ENCODE assay signal across 18 cellular contexts in genomic region chr10:92486637-92487036, GRCh38.
A peak's percentile ranks its signal among the peaks of the same experiment; 100 is the strongest.
DNase-seq lines count a peak whose midpoint lies in the region; ATAC-seq, FAIRE-seq and TF ChIP-seq lines count a peak whose summit lies in the region.
"Had no signal": no experiment of that assay in that cellular context is flagged by ENCODE, and none has a peak within 500 bp of the region (broad histone marks: within the 10 kb centered on the region; RNA-seq: fewer than 3 reads in every experiment).

No MANE protein-coding gene starts in this region.

- intact Hi-C loops in GM12878 (cut with micrococcal nuclease; ENCODE audit: unreplicated experiment): no loop called here

- DNase-seq in CMK (ENCODE audit: low read depth): peak; percentile 81
- DNase-seq in NOMO-1 treated with dmso at 0.1 percent for 144 hours (lab: John Stamatoyannopoulos, UW; ENCODE audit: unreplicated experiment): peak; percentile 64
- no peak for DNase-seq in GM12878 (ENCODE audit: low read depth, low spot score)
- DNase-seq in lung (ENCODE audit: low spot score): no peak
- no peak for DNase-seq in amygdala (lab: John Stamatoyannopoulos, UW)
- DNase-seq in coronary artery (ENCODE audit: low spot score): no peak
- DNase-seq: activated B cell treated with CpG ODN at 0.5 μM for 24 hours; CD8-positive, alpha-beta memory T cell; NCI-H1048; NCI-H2081 treated with DMSO at 0.1 percent for 48 hours; NCI-H69; ovary; stimulated activated CD4-positive, alpha-beta T cell treated with anti-CD3 and anti-CD28 coated beads, Interleukin-2, amount 100 ng/mL, for 24 hours; T-cell had no signal

- FAIRE-seq in GM12878 (lab: Jason Lieb, UNC): peak; percentile 13
- FAIRE-seq: RCC 7860, urothelium cell line had no signal

- H3K4me3 ChIP-seq in GM12878 (no peak overlapping the region), lung (no peak overlapping the region), coronary artery (no peak overlapping the region)
- H3K4me3 ChIP-seq: ovary had no signal

- H3K4me2 ChIP-seq in GM12878 (ENCODE audit: control insufficient read depth, insufficient read depth): no peak overlapping the region

- no peak overlapping the region for H3K9ac ChIP-seq in GM12878 (ENCODE audit: control insufficient read depth, insufficient read depth, low read length)

- H2AFZ ChIP-seq in GM12878 (ENCODE audit: control insufficient read depth, low read depth, low read length): no peak overlapping the region

- TF ChIP-seq CTCF in GM12878 (IDR thresholded peaks at IDR 0.05 in 2 of 3, conservative IDR thresholded peaks at IDR 0.05 in 1 of 3; ENCODE audit: control insufficient read depth in 2 of 3, extremely low read depth in 1 of 3, insufficient read depth in 1 of 3, low read depth in 3 of 3, low read length in 3 of 3): no peak
- no peak for TF ChIP-seq CTCF in lung (IDR thresholded peaks at IDR 0.05; ENCODE audit: control extremely low read depth, extremely low read depth)
- TF ChIP-seq CTCF in coronary artery (IDR thresholded peaks at IDR 0.05): no peak

- H3K36me3 ChIP-seq in GM12878 (ENCODE audit: control insufficient read depth in 2 of 2, insufficient read depth in 2 of 2, low read length in 1 of 2): peaks cover 7 to 11% of the 10 kb centered on the region in 2 experiments
- peaks cover 27 to 38% of the 10 kb centered on the region in 2 donors for H3K36me3 ChIP-seq in lung (ENCODE audit: control insufficient read depth in 2 of 2, insufficient read depth in 2 of 2, low read length in 2 of 2)
- H3K36me3 ChIP-seq: ovary had no signal

- H4K20me1 ChIP-seq in GM12878 (ENCODE audit: control insufficient read depth, insufficient read depth): no peaks in the 10 kb centered on the region

- no peaks in the 10 kb centered on the region for H3K27me3 ChIP-seq in GM12878 (replicated peaks in 1 of 2; ENCODE audit: control insufficient read depth in 2 of 2, insufficient read depth in 2 of 2, low read length in 1 of 2)
- H3K27me3 ChIP-seq in lung (ENCODE audit: control insufficient read depth, insufficient read depth): no peaks in the 10 kb centered on the region
- H3K27me3 ChIP-seq: ovary had no signal

- CTCF ChIA-PET in GM12878 (lab: Yijun Ruan, JAX): interaction anchor here (0.6 kb wide), 1 partner anchor 53 kb away, joined by 3 read pairs; no protein-coding TSS in a partner anchor

- H3K27ac ChIP-seq in GM12878 (ENCODE audit: control insufficient read depth, insufficient read depth) (no peak overlapping the region), lung (ENCODE audit: low read depth in 1 of 2, low read length in 1 of 2) (no peak overlapping the region), coronary artery (no peak overlapping the region)
- H3K27ac ChIP-seq: ovary had no signal

- no peaks in the 10 kb centered on the region for H3K9me3 ChIP-seq in GM12878 (replicated peaks; ENCODE audit: control insufficient read depth, insufficient read depth, low read length)
- H3K9me3 ChIP-seq in lung (ENCODE audit: control insufficient read depth in 2 of 2, insufficient read depth in 1 of 2, low read length in 1 of 2): peaks cover 0 to 2% of the 10 kb centered on the region in 2 donors
- H3K9me3 ChIP-seq: ovary had no signal

- SMC1A ChIA-PET in GM12878 (lab: Charles Lee; ENCODE audit: uncharacterized antibody, unreplicated experiment): no interaction called here

- ATAC-seq in GM12878 (no peak), lung (ENCODE audit: insufficient read depth, low FRiP score) (peak; percentile 62), GM21381 (IDR thresholded peaks at IDR 0.05; ENCODE audit: unreplicated experiment) (no peak), SK-N-SH treated with all-trans-retinoic acid at 6 μM for 48 hours (no peak)
- ATAC-seq: T-cell had no signal

- TF ChIP-seq RAD21 in GM12878 (IDR thresholded peaks at IDR 0.05; ENCODE audit: insufficient read depth, low read depth, low read length): no peak

- no TSS peak for BruUV-seq in GM12878 (replicated peaks; lab: Mats Ljungman, UMichigan)

- no peaks in the 10 kb centered on the region for H3K79me2 ChIP-seq in GM12878 (ENCODE audit: control insufficient read depth, insufficient read depth, low read length)

- no peak for TF ChIP-seq EP300 in GM12878 (IDR thresholded peaks at IDR 0.05; ENCODE audit: borderline replicate concordance in 1 of 2, control insufficient read depth in 1 of 2, low read depth in 2 of 2, low read length in 2 of 2)

- RAD21 ChIA-PET in GM12878 (lab: Charles Lee; ENCODE audit: unreplicated experiment): no interaction called here

- H3K4me1 ChIP-seq in GM12878 (ENCODE audit: control insufficient read depth, insufficient read depth, low read length): no peaks in the 10 kb centered on the region
- H3K4me1 ChIP-seq in lung (ENCODE audit: control insufficient read depth in 2 of 2, insufficient read depth in 2 of 2, low read length in 2 of 2): no peaks in the 10 kb centered on the region

- POLR2A ChIA-PET in GM12878 (lab: Charles Lee): no interaction called here

- no peak for TF ChIP-seq POLR2A in GM12878 (IDR thresholded peaks at IDR 0.05; ENCODE audit: low read depth, low read length)

- in situ Hi-C loops in GM12878 (cut with MboI): no loop called here

TF ChIP-seq in GM12878, 131 proteins besides CTCF, POLR2A, EP300 and RAD21 (continues in another document):
- TF ChIP-seq ZNF384 (IDR thresholded peaks at IDR 0.05; ENCODE audit: borderline replicate concordance, low read depth, low read length) (no peak), SREBF1 (IDR thresholded peaks at IDR 0.05; ENCODE audit: low read length) (no peak), DPF2 (IDR thresholded peaks at IDR 0.05) (no peak), RELA (IDR thresholded peaks at IDR 0.05; ENCODE audit: borderline replicate concordance, partially characterized antibody) (no peak), NR2C1 (IDR thresholded peaks at IDR 0.05) (no peak), ESRRA (IDR thresholded peaks at IDR 0.05; ENCODE audit: low read length) (no peak), FOXK2 (IDR thresholded peaks at IDR 0.05) (no peak), ZSCAN29 (IDR thresholded peaks at IDR 0.05) (no peak), JUND (IDR thresholded peaks at IDR 0.05; ENCODE audit: low read depth, low read length) (no peak), MEF2B (IDR thresholded peaks at IDR 0.05; ENCODE audit: partially characterized antibody, poor library complexity, severe bottlenecking) (no peak), EED (IDR thresholded peaks at IDR 0.05; ENCODE audit: low read depth) (no peak), HCFC1 (IDR thresholded peaks at IDR 0.05; ENCODE audit: low read length) (no peak), EZH2 (IDR thresholded peaks at IDR 0.05; ENCODE audit: borderline replicate concordance, control insufficient read depth, low read depth, low read length) (no peak), RBBP5 (conservative IDR thresholded peaks at IDR 0.05) (no peak), NBN (IDR thresholded peaks at IDR 0.05) (no peak)

TF ChIP-seq in SK-N-SH treated with all-trans-retinoic acid at 6 μM for 48 hours, 23 proteins besides CTCF, POLR2A, EP300 and RAD21:
- TF ChIP-seq CSRNP3 (CRISPR knock-in tag; IDR thresholded peaks at IDR 0.05): no peak
- no peak for TF ChIP-seq RARB (CRISPR knock-in tag; IDR thresholded peaks at IDR 0.05)
- TF ChIP-seq PPARA (CRISPR knock-in tag; IDR thresholded peaks at IDR 0.05; ENCODE audit: borderline replicate concordance): no peak
- TF ChIP-seq, protein P1, sequence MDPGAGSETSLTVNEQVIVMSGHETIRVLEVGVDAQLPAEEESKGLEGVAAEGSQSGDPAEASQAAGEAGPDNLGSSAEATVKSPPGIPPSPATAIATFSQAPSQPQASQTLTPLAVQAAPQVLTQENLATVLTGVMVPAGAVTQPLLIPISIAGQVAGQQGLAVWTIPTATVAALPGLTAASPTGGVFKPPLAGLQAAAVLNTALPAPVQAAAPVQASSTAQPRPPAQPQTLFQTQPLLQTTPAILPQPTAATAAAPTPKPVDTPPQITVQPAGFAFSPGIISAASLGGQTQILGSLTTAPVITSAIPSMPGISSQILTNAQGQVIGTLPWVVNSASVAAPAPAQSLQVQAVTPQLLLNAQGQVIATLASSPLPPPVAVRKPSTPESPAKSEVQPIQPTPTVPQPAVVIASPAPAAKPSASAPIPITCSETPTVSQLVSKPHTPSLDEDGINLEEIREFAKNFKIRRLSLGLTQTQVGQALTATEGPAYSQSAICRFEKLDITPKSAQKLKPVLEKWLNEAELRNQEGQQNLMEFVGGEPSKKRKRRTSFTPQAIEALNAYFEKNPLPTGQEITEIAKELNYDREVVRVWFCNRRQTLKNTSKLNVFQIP (CRISPR knock-in tag; IDR thresholded peaks at IDR 0.05; ENCODE audit: borderline replicate concordance, low read depth): no peak
- TF ChIP-seq ZNF70 (CRISPR knock-in tag; IDR thresholded peaks at IDR 0.05): no peak
- TF ChIP-seq ZC3H10 (CRISPR knock-in tag; IDR thresholded peaks at IDR 0.05): no peak
- no peak for TF ChIP-seq ZFP30 (CRISPR knock-in tag; IDR thresholded peaks at IDR 0.05)
- no peak for TF ChIP-seq CREB5 (CRISPR knock-in tag; IDR thresholded peaks at IDR 0.05; ENCODE audit: low read depth)
- no peak for TF ChIP-seq ZNF8 (CRISPR knock-in tag; IDR thresholded peaks at IDR 0.05)
- TF ChIP-seq GLIS3 (CRISPR knock-in tag; IDR thresholded peaks at IDR 0.05): no peak
- TF ChIP-seq ISL1 (CRISPR knock-in tag; IDR thresholded peaks at IDR 0.05): no peak
- no peak for TF ChIP-seq OSR1 (CRISPR knock-in tag; IDR thresholded peaks at IDR 0.05)

Comparison
In these comparisons a context has a peak if more than half of its experiments do, and no peak if none do; other contexts are left out.
1. DNase-seq: peak in CMK (single experiment) and NOMO-1 treated with dmso at 0.1 percent for 144 hours (single experiment); none in GM12878 (single experiment), lung (single experiment), amygdala (0 of 56) and coronary artery (single experiment).